ENCODE assay signal across 22 cellular contexts in the genomic region with DNA sequence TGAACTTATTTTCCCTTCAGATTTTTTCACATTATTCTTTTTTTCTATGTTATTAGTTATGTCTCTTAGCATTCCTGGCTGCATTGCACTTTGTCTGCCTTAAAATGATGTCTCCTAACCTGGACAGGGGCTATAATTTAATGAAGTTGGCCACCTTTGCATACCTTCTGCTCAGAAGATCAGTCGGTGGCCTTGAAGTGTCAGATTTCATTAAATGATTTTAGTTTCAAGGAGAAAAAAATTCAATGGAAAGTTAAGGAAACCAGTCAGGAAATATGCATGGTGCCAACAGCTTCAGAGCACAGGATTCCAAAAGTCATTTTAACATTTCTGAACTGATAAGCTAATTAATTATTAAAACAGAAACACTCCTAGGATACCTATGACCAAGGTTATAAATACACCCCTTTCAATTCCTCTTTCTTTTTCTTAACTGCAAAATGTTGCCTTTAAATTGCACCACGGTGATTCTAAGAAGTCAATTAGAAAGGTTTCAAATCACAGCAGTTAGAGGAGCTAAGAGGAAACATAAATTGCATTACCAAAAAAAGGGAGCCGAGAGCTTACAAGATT.
DNase-seq lines count a peak whose midpoint lies in the region; ATAC-seq, FAIRE-seq and TF ChIP-seq lines count a peak whose summit lies in the region.
"Had no signal": no experiment of that assay in that cellular context is flagged by ENCODE, and none has a peak within 500 bp of the region (broad histone marks: within the 10 kb centered on the region; RNA-seq: fewer than 3 reads in every experiment).

No MANE protein-coding gene starts in this region.

- CTCF ChIA-PET in HCT116 (lab: Charles Lee): interaction anchor here (1.2 kb wide), 1 partner anchor 64 kb away, joined by 3 read pairs; no protein-coding TSS in a partner anchor

- FAIRE-seq in small intestine (lab: Jason Lieb, UNC): no peak
- FAIRE-seq: RCC 7860 had no signal

- no peaks in the 10 kb centered on the region for H3K79me2 ChIP-seq in HCT116 (ENCODE audit: insufficient read depth, low read length)

- no peak overlapping the region for H3K4me3 ChIP-seq in HCT116 (replicated peaks in 1 of 2; ENCODE audit: low read depth in 1 of 2, low read length in 2 of 2)
- H3K4me3 ChIP-seq in small intestine (ENCODE audit: low read depth in 1 of 2, low read length in 2 of 2): no peak overlapping the region

- no peak for TF ChIP-seq POLR2A in HCT116 (IDR thresholded peaks at IDR 0.05; ENCODE audit: borderline replicate concordance, extremely low read depth, insufficient read depth, insufficient read length)

- H2AFZ ChIP-seq in HCT116 (ENCODE audit: low read depth, low read length, poor library complexity, severe bottlenecking): no peak overlapping the region

- BruUV-seq in HCT116 (replicated peaks; lab: Mats Ljungman, UMichigan): no TSS peak

- no peaks in the 10 kb centered on the region for H3K9me3 ChIP-seq in HCT116 (ENCODE audit: control insufficient read depth in 1 of 2, insufficient read depth in 1 of 2, low read depth in 1 of 2, low read length in 2 of 2)
- no peaks in the 10 kb centered on the region for H3K9me3 ChIP-seq in small intestine (ENCODE audit: control insufficient read depth, low read depth)
- H3K9me3 ChIP-seq: SK-N-SH had no signal

- POLR2A ChIA-PET in HCT116 (lab: Charles Lee): interaction anchor here (0.6 kb wide), 1 partner anchor 13 kb away, joined by 3 read pairs; no protein-coding TSS in a partner anchor

- no peaks in the 10 kb centered on the region for H3K9me2 ChIP-seq in HCT116 (ENCODE audit: insufficient read depth)
- H3K9me2 ChIP-seq: SK-N-SH had no signal

- no peak for DNase-seq in HCT116 (ENCODE audit: low read depth, low spot score)
- peak; percentile 32 for DNase-seq in NCI-H69 (lab: John Stamatoyannopoulos, UW)
- peak; percentile 31 for DNase-seq in iPS-NIHi11 (ENCODE audit: low spot score)
- peak; percentile 16 for DNase-seq in small intestine
- DNase-seq in NCI-H187 (lab: John Stamatoyannopoulos, UW): no peak
- DNase-seq: Calu3, DND-41, IMR-90, NCI-H1105, NCI-H1436 treated with DMSO at 0.1 percent for 48 hours, NCI-H1930, NCI-H2107, NCI-H524, NCI-H774, SK-N-SH, SW 1271, T-helper 9 cell had no signal

- WGBS in small intestine, 3 donors: 26 to 60% (median 40%) methylated on average over 3 of the region's 3 CpGs

- RAD21 ChIA-PET in HCT116 (lab: Charles Lee; ENCODE audit: low non-redundant PET in 1 of 2, low total read pairs in 2 of 2, uncharacterized antibody in 2 of 2, unreplicated experiment in 2 of 2): no interaction called here

- ATAC-seq in HCT116 (no peak), HG03457 (IDR thresholded peaks at IDR 0.05; ENCODE audit: unreplicated experiment) (no peak), HG03442 (IDR thresholded peaks at IDR 0.05; ENCODE audit: unreplicated experiment) (no peak)

- H3K27me3 ChIP-seq in HCT116 (ENCODE audit: insufficient read depth, low read length) (no peaks in the 10 kb centered on the region), small intestine (ENCODE audit: control insufficient read depth in 2 of 2, insufficient read depth in 2 of 2, low read length in 2 of 2) (no peaks in the 10 kb centered on the region)

- no peak overlapping the region for H3K9ac ChIP-seq in HCT116 (ENCODE audit: low read length)
- H3K9ac ChIP-seq: KMS-11, SK-N-SH had no signal

- no peaks in the 10 kb centered on the region for H3K4me1 ChIP-seq in HCT116 (ENCODE audit: control insufficient read depth in 1 of 2, insufficient read depth in 2 of 2, low read length in 2 of 2)
- no peaks in the 10 kb centered on the region for H3K4me1 ChIP-seq in small intestine (ENCODE audit: control insufficient read depth in 2 of 2, insufficient read depth in 1 of 2, low read depth in 1 of 2, low read length in 1 of 2)

- H3K36me3 ChIP-seq in HCT116 (ENCODE audit: control insufficient read depth in 1 of 2, insufficient read depth in 2 of 2, low read length in 2 of 2): no peaks in the 10 kb centered on the region
- H3K36me3 ChIP-seq in small intestine (ENCODE audit: control insufficient read depth in 2 of 2, insufficient read depth in 2 of 2, low read length in 2 of 2): no peaks in the 10 kb centered on the region

- no peak for TF ChIP-seq CTCF in HCT116 (IDR thresholded peaks at IDR 0.05 in 2 of 3, conservative IDR thresholded peaks at IDR 0.05 in 1 of 3; ENCODE audit: borderline replicate concordance in 1 of 3, insufficient read depth in 1 of 3, low read depth in 2 of 3, low read length in 2 of 3)

- intact Hi-C loops in HCT116 (cut with micrococcal nuclease): no loop called here

- TF ChIP-seq RAD21 in HCT116 (IDR thresholded peaks at IDR 0.05; ENCODE audit: low read depth): no peak

- H4K20me1 ChIP-seq in HCT116 (ENCODE audit: insufficient read depth): no peaks in the 10 kb centered on the region

- H3K4me2 ChIP-seq in HCT116 (ENCODE audit: low read length): no peak overlapping the region
- H3K4me2 ChIP-seq: KMS-11, SK-N-SH had no signal

- H3K27ac ChIP-seq in HCT116 (ENCODE audit: low read depth, low read length) (no peak overlapping the region), small intestine (ENCODE audit: low read depth in 1 of 2, low read length in 1 of 2) (no peak overlapping the region)
- H3K27ac ChIP-seq: C4-2B, KMS-11 had no signal

TF ChIP-seq in HCT116, 20 proteins besides CTCF, POLR2A, EP300 and RAD21:
- TF ChIP-seq TCF7L2 (IDR thresholded peaks at IDR 0.05; ENCODE audit: borderline replicate concordance, extremely low read depth, insufficient read depth, insufficient read length): peak; percentile 30
- TF ChIP-seq, protein P1, sequence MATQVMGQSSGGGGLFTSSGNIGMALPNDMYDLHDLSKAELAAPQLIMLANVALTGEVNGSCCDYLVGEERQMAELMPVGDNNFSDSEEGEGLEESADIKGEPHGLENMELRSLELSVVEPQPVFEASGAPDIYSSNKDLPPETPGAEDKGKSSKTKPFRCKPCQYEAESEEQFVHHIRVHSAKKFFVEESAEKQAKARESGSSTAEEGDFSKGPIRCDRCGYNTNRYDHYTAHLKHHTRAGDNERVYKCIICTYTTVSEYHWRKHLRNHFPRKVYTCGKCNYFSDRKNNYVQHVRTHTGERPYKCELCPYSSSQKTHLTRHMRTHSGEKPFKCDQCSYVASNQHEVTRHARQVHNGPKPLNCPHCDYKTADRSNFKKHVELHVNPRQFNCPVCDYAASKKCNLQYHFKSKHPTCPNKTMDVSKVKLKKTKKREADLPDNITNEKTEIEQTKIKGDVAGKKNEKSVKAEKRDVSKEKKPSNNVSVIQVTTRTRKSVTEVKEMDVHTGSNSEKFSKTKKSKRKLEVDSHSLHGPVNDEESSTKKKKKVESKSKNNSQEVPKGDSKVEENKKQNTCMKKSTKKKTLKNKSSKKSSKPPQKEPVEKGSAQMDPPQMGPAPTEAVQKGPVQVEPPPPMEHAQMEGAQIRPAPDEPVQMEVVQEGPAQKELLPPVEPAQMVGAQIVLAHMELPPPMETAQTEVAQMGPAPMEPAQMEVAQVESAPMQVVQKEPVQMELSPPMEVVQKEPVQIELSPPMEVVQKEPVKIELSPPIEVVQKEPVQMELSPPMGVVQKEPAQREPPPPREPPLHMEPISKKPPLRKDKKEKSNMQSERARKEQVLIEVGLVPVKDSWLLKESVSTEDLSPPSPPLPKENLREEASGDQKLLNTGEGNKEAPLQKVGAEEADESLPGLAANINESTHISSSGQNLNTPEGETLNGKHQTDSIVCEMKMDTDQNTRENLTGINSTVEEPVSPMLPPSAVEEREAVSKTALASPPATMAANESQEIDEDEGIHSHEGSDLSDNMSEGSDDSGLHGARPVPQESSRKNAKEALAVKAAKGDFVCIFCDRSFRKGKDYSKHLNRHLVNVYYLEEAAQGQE (IDR thresholded peaks at IDR 0.05; ENCODE audit: low read depth): no peak

Comparison
In these comparisons a context has a peak if more than half of its experiments do, and no peak if none do; other contexts are left out.
1. DNase-seq: peak in NCI-H69 (single experiment), iPS-NIHi11 (single experiment) and small intestine (single experiment); none in HCT116 (single experiment) and NCI-H187 (0 of 2).